Comparison of ENCODE assay signal across 18 cellular contexts in genomic region chr5:128464596-128464995, GRCh38.
DNase-seq lines count a peak whose midpoint lies in the region; ATAC-seq and TF ChIP-seq lines count a peak whose summit lies in the region.
"Had no signal": no experiment of that assay in that cellular context is flagged by ENCODE, and none has a peak within 500 bp of the region (broad histone marks: within the 10 kb centered on the region; RNA-seq: fewer than 3 reads in every experiment).

No MANE protein-coding gene starts in this region.

- H3K27me3 ChIP-seq in left ventricle myocardium inferior (ENCODE audit: low read depth): no peaks in the 10 kb centered on the region
- H3K27me3 ChIP-seq: MG63 had no signal

- TF ChIP-seq CTCF in chondrocyte (IDR thresholded peaks at IDR 0.05) (no peak), left ventricle myocardium inferior (IDR thresholded peaks at IDR 0.05; ENCODE audit: borderline replicate concordance) (no peak)

- H3K27ac Mint-ChIP-seq in chondrocyte (ENCODE audit: unreplicated experiment): no peak overlapping the region
- H3K27ac Mint-ChIP-seq: CD14-positive monocyte had no signal

- intact Hi-C loops in Right ventricle myocardium superior (cut with DNase I) (no loop called here), cardiac septum (cut with DNase I) (no loop called here), left ventricle myocardium inferior (cut with micrococcal nuclease) (no loop called here)

- H3K4me1 Mint-ChIP-seq in chondrocyte (ENCODE audit: low read depth): peaks cover 24% of the 10 kb centered on the region
- H3K4me1 Mint-ChIP-seq: CD14-positive monocyte had no signal

- H3K36me3 Mint-ChIP-seq in chondrocyte (ENCODE audit: low read depth): peaks cover 27% of the 10 kb centered on the region

- H3K4me3 Mint-ChIP-seq in chondrocyte (ENCODE audit: unreplicated experiment): no peak overlapping the region
- H3K4me3 Mint-ChIP-seq: CD14-positive monocyte had no signal

- H3K9me3 Mint-ChIP-seq in chondrocyte (ENCODE audit: low read depth): peaks cover 12% of the 10 kb centered on the region

- peaks cover 15% of the 10 kb centered on the region for H3K9me3 ChIP-seq in left ventricle myocardium inferior (replicated peaks)
- H3K9me3 ChIP-seq: A549, Caco-2 had no signal

- H3K36me3 ChIP-seq in left ventricle myocardium inferior: peaks cover 8% of the 10 kb centered on the region
- H3K36me3 ChIP-seq: MG63 had no signal

- no peak overlapping the region for H3K27ac ChIP-seq in left ventricle myocardium inferior (replicated peaks)
- H3K27ac ChIP-seq in caudate nucleus (ENCODE audit: low read depth, low read length): no peak overlapping the region
- H3K27ac ChIP-seq: A549 had no signal

- H3K4me3 ChIP-seq in left ventricle myocardium inferior: no peak overlapping the region
- H3K4me3 ChIP-seq: A549, MG63 had no signal

- peak; percentile 46 for DNase-seq in Right ventricle myocardium superior
- DNase-seq in cardiac septum (ENCODE audit: low spot score): no peak
- peak; percentile 84 for DNase-seq in chondrocyte (ENCODE audit: low spot score)
- DNase-seq in left ventricle myocardium inferior: peak; percentile 20
- no peak for DNase-seq in caudate nucleus (lab: John Stamatoyannopoulos, UW)
- DNase-seq in NCI-H2029 (lab: John Stamatoyannopoulos, UW): no peak
- no peak for DNase-seq in activated gamma-delta T cell treated with Interleukin-2 at 50 U/mL for 16 hours
- DNase-seq: AML-193, Caco-2, DMS153, EL, MG63, NCI-H1092, NCI-H2227 treated with DMSO at 0.1 percent for 48 hours, NCI-H524 treated with DMSO at 0.1 percent for 48 hours, SIG-M5 had no signal

- peaks cover 21% of the 10 kb centered on the region for H3K4me1 ChIP-seq in left ventricle myocardium inferior
- H3K4me1 ChIP-seq: A549, Caco-2 had no signal

- ATAC-seq in Right ventricle myocardium superior (ENCODE audit: poor library complexity): peak; percentile 48

- no peaks in the 10 kb centered on the region for H3K27me3 Mint-ChIP-seq in chondrocyte (ENCODE audit: low read depth)

Comparison
In these comparisons a context has a peak if more than half of its experiments do, and no peak if none do; other contexts are left out.
1. DNase-seq: peak in Right ventricle myocardium superior (single experiment), chondrocyte (single experiment) and left ventricle myocardium inferior (single experiment); none in cardiac septum (single experiment), caudate nucleus (0 of 61), NCI-H2029 (single experiment) and activated gamma-delta T cell treated with Interleukin-2 at 50 U/mL for 16 hours (single experiment).